ENCODE assay signal across 24 cellular contexts in genomic region chr1:44076093-44076492, GRCh38.
A peak's percentile ranks its signal among the peaks of the same experiment; 100 is the strongest.
DNase-seq lines count a peak whose midpoint lies in the region; ATAC-seq and TF ChIP-seq lines count a peak whose summit lies in the region.
"Had no signal": no experiment of that assay in that cellular context is flagged by ENCODE, and none has a peak within 500 bp of the region (broad histone marks: within the 10 kb centered on the region; RNA-seq: fewer than 3 reads in every experiment).

No MANE protein-coding gene starts in this region.

- DNase-seq in COLO829 (ENCODE audit: low spot score) (peak; percentile 74), NCI-H2227 (lab: John Stamatoyannopoulos, UW; ENCODE audit: unreplicated experiment) (peak; percentile 71), epithelial cell of esophagus (ENCODE audit: low read depth) (peak; percentile 32), RPMI8226 (no peak)
- no peak for DNase-seq in stimulated activated CD4-positive, alpha-beta T cell treated with anti-CD3 and anti-CD28 coated beads, Interleukin-1b, Interleukin-23, amount 100 ng/mL, for 48 hours
- DNase-seq: activated CD4-positive, alpha-beta T cell treated with anti-CD3 and anti-CD28 coated beads for 48 hours; CD4-positive, alpha-beta memory T cell; GF-D8; H9; hippocampal formation; natural killer cell; NCI-H1092 treated with DMSO at 0.1 percent for 48 hours; NCI-H2081 treated with DMSO at 0.1 percent for 48 hours; SHP77 treated with DMSO at 0.1 percent for 48 hours; sigmoid colon; T-helper 1 cell; testis had no signal

- TF ChIP-seq CTCF in epithelial cell of esophagus (IDR thresholded peaks at IDR 0.05; ENCODE audit: insufficient read depth, low read depth, low read length, missing control alignments), result no peak
- TF ChIP-seq CTCF in nephron (IDR thresholded peaks at IDR 0.05; ENCODE audit: unreplicated experiment in 3 of 3), result no peak

- peaks cover 43% of the 10 kb centered on the region for H3K27me3 Mint-ChIP-seq in nephron (ENCODE audit: low read depth)
- H3K27me3 Mint-ChIP-seq: memory B cell; stimulated activated memory B cell treated with anti-CD40 and anti-IgM and Interleukin-4, amounts not matched to agents 10 μg/mL and 1 μg/mL and 100 μg/mL, for 72 hours had no signal

- H3K4me3 ChIP-seq in epithelial cell of esophagus (ENCODE audit: low read length), result no peak overlapping the region
- H3K4me3 ChIP-seq: coronary artery, sigmoid colon, testis had no signal

- TF ChIP-seq POLR2A in GM18505 (IDR thresholded peaks at IDR 0.05; ENCODE audit: borderline replicate concordance, extremely low read depth, insufficient read depth, insufficient read length), result no peak

- H3K27ac Mint-ChIP-seq in nephron, result peak overlapping the region; percentile 39 to 76 (median 42)
- H3K27ac Mint-ChIP-seq: CD4-positive, alpha-beta memory T cell; H9; memory B cell; natural killer cell; stimulated activated memory B cell treated with anti-CD40 and anti-IgM and Interleukin-4, amounts not matched to agents 10 μg/mL and 1 μg/mL and 100 μg/mL, for 72 hours had no signal

- no peaks in the 10 kb centered on the region for H3K36me3 Mint-ChIP-seq in nephron (ENCODE audit: low read depth)
- H3K36me3 Mint-ChIP-seq: activated naive CD4-positive, alpha-beta T cell treated with anti-CD3 and anti-CD28 coated beads, Interleukin-2, amount 50 U/mL, for 72 hours; brain; CD4-positive, alpha-beta memory T cell; memory B cell; natural killer cell; stimulated activated memory B cell treated with anti-CD40 and anti-IgM and Interleukin-4, amounts not matched to agents 10 μg/mL and 1 μg/mL and 100 μg/mL, for 72 hours had no signal

- peaks cover 31% of the 10 kb centered on the region for H3K4me1 Mint-ChIP-seq in nephron
- H3K4me1 Mint-ChIP-seq: CD4-positive, alpha-beta memory T cell; natural killer cell had no signal

- H3K9me3 Mint-ChIP-seq in nephron, result no peaks in the 10 kb centered on the region
- H3K9me3 Mint-ChIP-seq: activated naive CD4-positive, alpha-beta T cell treated with anti-CD3 and anti-CD28 coated beads, Interleukin-2, amount 50 U/mL, for 72 hours; brain; CD4-positive, alpha-beta memory T cell; H9; natural killer cell; stimulated activated memory B cell treated with anti-CD40 and anti-IgM and Interleukin-4, amounts not matched to agents 10 μg/mL and 1 μg/mL and 100 μg/mL, for 72 hours had no signal

- H3K4me3 Mint-ChIP-seq in nephron, result no peak overlapping the region
- H3K4me3 Mint-ChIP-seq: brain; CD4-positive, alpha-beta memory T cell; H9; memory B cell; natural killer cell; stimulated activated memory B cell treated with anti-CD40 and anti-IgM and Interleukin-4, amounts not matched to agents 10 μg/mL and 1 μg/mL and 100 μg/mL, for 72 hours had no signal

- ATAC-seq in GM18505 (IDR thresholded peaks at IDR 0.05; ENCODE audit: unreplicated experiment), result no peak
- ATAC-seq: activated naive CD4-positive, alpha-beta T cell treated with anti-CD3 and anti-CD28 coated beads, Interleukin-2, amount 50 U/mL, for 72 hours; natural killer cell; stimulated activated memory B cell treated with anti-CD40 and anti-IgM and Interleukin-4, amounts not matched to agents 10 μg/mL and 1 μg/mL and 100 μg/mL, for 72 hours had no signal

Comparison
In these comparisons a context has a peak if more than half of its experiments do, and no peak if none do; other contexts are left out.
1. DNase-seq: peak in COLO829 (single experiment), NCI-H2227 (single experiment) and epithelial cell of esophagus (single experiment); none in stimulated activated CD4-positive, alpha-beta T cell treated with anti-CD3 and anti-CD28 coated beads, Interleukin-1b, Interleukin-23, amount 100 ng/mL, for 48 hours (single experiment) and RPMI8226 (single experiment).